Comparison of ENCODE assay signal across 15 cellular contexts in the genomic region with DNA sequence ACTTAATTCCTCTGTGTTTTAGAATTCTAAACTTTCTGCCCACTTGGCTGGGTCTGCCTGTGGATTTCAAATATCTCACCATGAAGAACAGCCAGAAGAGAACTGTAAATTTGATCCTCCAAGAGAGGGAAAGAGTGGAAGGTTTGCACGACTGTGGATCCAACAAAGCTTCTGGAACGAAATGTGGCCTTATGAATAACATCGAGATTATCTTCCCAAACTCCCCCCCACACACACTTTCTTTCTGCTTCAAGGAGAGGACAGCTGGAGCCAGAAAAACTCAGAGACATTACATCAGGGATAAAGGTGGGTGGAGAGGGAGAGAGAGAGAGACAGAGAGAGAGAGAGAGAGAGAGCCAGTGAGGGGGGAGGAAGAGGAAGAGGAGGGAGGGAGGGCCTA.
"Had no signal": no experiment of that assay in that cellular context is flagged by ENCODE, and none has a peak within 500 bp of the region (broad histone marks: within the 10 kb centered on the region; RNA-seq: fewer than 3 reads in every experiment).

No MANE protein-coding gene starts in this region.

- H3K27ac Mint-ChIP-seq: activated CD4-positive, alpha-beta memory T cell treated with anti-CD3 and anti-CD28 coated beads, Interleukin-2, amount 10 ng/mL, durations not matched to agents 7 days and 5 days; activated naive CD4-positive, alpha-beta T cell treated with anti-CD3 and anti-CD28 coated beads, Interleukin-2, amount 10 ng/mL, durations not matched to agents 7 days and 5 days; activated T-cell treated with anti-CD3 and anti-CD28 coated beads, Interleukin-2, amount 50 U/mL, for 24 hours; endodermal cell; memory B cell; naive thymus-derived CD8-positive, alpha-beta T cell; stimulated activated naive B cell treated with anti-CD40 and anti-IgM and Interleukin-4, amounts not matched to agents 10 μg/mL and 1 μg/mL and 100 μg/mL, for 72 hours; T-helper 17 cell had no signal

- H3K36me3 ChIP-seq: tibial nerve, uterus had no signal

- H3K27me3 Mint-ChIP-seq: activated CD4-positive, alpha-beta memory T cell treated with anti-CD3 and anti-CD28 coated beads, Interleukin-2, amount 10 ng/mL, durations not matched to agents 7 days and 5 days; activated T-cell treated with anti-CD3 and anti-CD28 coated beads, Interleukin-2, amount 50 U/mL, for 24 hours; stimulated activated naive B cell treated with anti-CD40 and anti-IgM and Interleukin-4, amounts not matched to agents 10 μg/mL and 1 μg/mL and 100 μg/mL, for 72 hours; T-helper 17 cell had no signal

- ATAC-seq: naive thymus-derived CD8-positive, alpha-beta T cell; stimulated activated naive B cell treated with anti-CD40 and anti-IgM and Interleukin-4, amounts not matched to agents 10 μg/mL and 1 μg/mL and 100 μg/mL, for 72 hours; T-helper 17 cell had no signal

- H3K4me1 ChIP-seq: uterus had no signal

- H3K4me3 ChIP-seq: dorsolateral prefrontal cortex, tibial nerve, uterus had no signal

- H3K27me3 ChIP-seq: tibial nerve, uterus had no signal

- H3K36me3 Mint-ChIP-seq: activated naive CD4-positive, alpha-beta T cell treated with anti-CD3 and anti-CD28 coated beads, Interleukin-2, amount 10 ng/mL, durations not matched to agents 7 days and 5 days; memory B cell; naive thymus-derived CD8-positive, alpha-beta T cell; stimulated activated naive B cell treated with anti-CD40 and anti-IgM and Interleukin-4, amounts not matched to agents 10 μg/mL and 1 μg/mL and 100 μg/mL, for 72 hours had no signal

- H3K9me3 ChIP-seq: tibial nerve, uterus had no signal

- DNase-seq: activated CD4-positive, alpha-beta memory T cell treated with anti-CD3 and anti-CD28 coated beads, Interleukin-2, amount 10 ng/mL, durations not matched to agents 7 days and 5 days; activated CD4-positive, alpha-beta T cell treated with anti-CD3 and anti-CD28 coated beads for 4 hours; activated naive CD4-positive, alpha-beta T cell treated with anti-CD3 and anti-CD28 coated beads, Interleukin-2, amount 10 ng/mL, durations not matched to agents 7 days and 5 days; activated T-cell treated with anti-CD3 and anti-CD28 coated beads, Interleukin-2, amount 50 U/mL, for 24 hours; dorsolateral prefrontal cortex; endodermal cell; naive thymus-derived CD8-positive, alpha-beta T cell; occipital lobe; stimulated activated CD4-positive, alpha-beta T cell treated with anti-CD3 and anti-CD28 coated beads, Interleukin-15, amount 100 ng/mL, for 24 hours; stimulated activated CD4-positive, alpha-beta T cell treated with anti-CD3 and anti-CD28 coated beads, Interleukin-4, amount 100 ng/mL, for 1 hour; stimulated activated naive B cell treated with anti-CD40 and anti-IgM and Interleukin-4, amounts not matched to agents 10 μg/mL and 1 μg/mL and 100 μg/mL, for 72 hours; T-helper 17 cell had no signal

- H3K4me3 Mint-ChIP-seq: activated CD4-positive, alpha-beta memory T cell treated with anti-CD3 and anti-CD28 coated beads, Interleukin-2, amount 10 ng/mL, durations not matched to agents 7 days and 5 days; activated naive CD4-positive, alpha-beta T cell treated with anti-CD3 and anti-CD28 coated beads, Interleukin-2, amount 10 ng/mL, durations not matched to agents 7 days and 5 days; activated T-cell treated with anti-CD3 and anti-CD28 coated beads, Interleukin-2, amount 50 U/mL, for 24 hours; endodermal cell; memory B cell; naive thymus-derived CD8-positive, alpha-beta T cell; stimulated activated naive B cell treated with anti-CD40 and anti-IgM and Interleukin-4, amounts not matched to agents 10 μg/mL and 1 μg/mL and 100 μg/mL, for 72 hours; T-helper 17 cell had no signal

- H3K9me3 Mint-ChIP-seq: activated CD4-positive, alpha-beta memory T cell treated with anti-CD3 and anti-CD28 coated beads, Interleukin-2, amount 10 ng/mL, durations not matched to agents 7 days and 5 days; activated naive CD4-positive, alpha-beta T cell treated with anti-CD3 and anti-CD28 coated beads, Interleukin-2, amount 10 ng/mL, durations not matched to agents 7 days and 5 days; activated T-cell treated with anti-CD3 and anti-CD28 coated beads, Interleukin-2, amount 50 U/mL, for 24 hours; endodermal cell; memory B cell; naive thymus-derived CD8-positive, alpha-beta T cell; stimulated activated naive B cell treated with anti-CD40 and anti-IgM and Interleukin-4, amounts not matched to agents 10 μg/mL and 1 μg/mL and 100 μg/mL, for 72 hours had no signal

- H3K4me1 Mint-ChIP-seq: activated CD4-positive, alpha-beta memory T cell treated with anti-CD3 and anti-CD28 coated beads, Interleukin-2, amount 10 ng/mL, durations not matched to agents 7 days and 5 days; memory B cell; stimulated activated naive B cell treated with anti-CD40 and anti-IgM and Interleukin-4, amounts not matched to agents 10 μg/mL and 1 μg/mL and 100 μg/mL, for 72 hours; T-helper 17 cell had no signal
